ENCODE assay signal across 23 cellular contexts in the genomic region with DNA sequence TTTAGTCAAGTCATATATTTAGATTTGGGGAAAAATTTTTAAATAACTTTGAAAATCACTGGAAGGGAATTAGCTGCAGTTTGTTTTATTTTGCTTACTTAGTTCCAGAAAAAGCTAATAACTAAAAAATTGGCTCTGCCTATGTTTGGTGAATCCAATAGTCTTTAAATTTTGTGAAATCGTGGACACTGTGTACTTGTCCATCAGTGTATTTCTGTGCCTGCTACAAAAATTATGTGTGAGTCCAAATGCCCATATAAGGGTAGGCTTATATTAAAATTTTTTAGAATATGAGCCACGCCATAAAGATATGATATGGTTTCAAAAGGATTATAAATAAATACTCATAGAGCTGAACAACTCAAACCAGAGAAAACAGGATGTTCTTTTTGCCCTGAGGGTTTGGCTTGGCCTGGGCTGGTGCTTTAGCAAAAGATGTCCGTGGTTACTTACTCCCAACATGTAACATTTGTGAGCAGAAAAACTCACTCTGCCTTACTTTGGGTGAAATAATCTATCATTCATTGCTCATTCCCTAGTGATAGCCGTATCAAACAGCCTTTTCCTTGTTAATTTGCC.
DNase-seq lines count a peak whose midpoint lies in the region; ATAC-seq, FAIRE-seq and TF ChIP-seq lines count a peak whose summit lies in the region.
"Had no signal": no experiment of that assay in that cellular context is flagged by ENCODE, and none has a peak within 500 bp of the region (broad histone marks: within the 10 kb centered on the region; RNA-seq: fewer than 3 reads in every experiment).

No MANE protein-coding gene starts in this region.

- H3K36me3 ChIP-seq in OCI-LY3 (replicated peaks; ENCODE audit: low read depth, low read length) = no peaks in the 10 kb centered on the region
- H3K36me3 ChIP-seq in suprapubic skin = no peaks in the 10 kb centered on the region
- no peaks in the 10 kb centered on the region for H3K36me3 ChIP-seq in esophagus squamous epithelium
- H3K36me3 ChIP-seq: BLaER1 had no signal

- H3K9me3 ChIP-seq in OCI-LY3 (ENCODE audit: insufficient read depth, low read length) (no peaks in the 10 kb centered on the region), suprapubic skin (no peaks in the 10 kb centered on the region), esophagus squamous epithelium (no peaks in the 10 kb centered on the region)
- H3K9me3 ChIP-seq: BLaER1 had no signal

- H3K79me2 ChIP-seq in OCI-LY3 (ENCODE audit: low read length) = no peaks in the 10 kb centered on the region

- intact Hi-C loops in esophagus squamous epithelium (cut with DNase I) = no loop called here
- intact Hi-C loops in left cardiac atrium (cut with DNase I) = no loop called here

- H3K27ac ChIP-seq in 22Rv1 = peak overlapping the region; percentile 51
- no peak overlapping the region for H3K27ac ChIP-seq in OCI-LY3 (ENCODE audit: low read length)
- no peak overlapping the region for H3K27ac ChIP-seq in foreskin keratinocyte
- H3K27ac ChIP-seq in suprapubic skin = peak overlapping the region; percentile 34
- H3K27ac ChIP-seq in esophagus squamous epithelium = no peak overlapping the region
- H3K27ac ChIP-seq: BLaER1, GM23248, SK-N-MC had no signal

- TF ChIP-seq POLR2A in suprapubic skin (IDR thresholded peaks at IDR 0.05) = no peak
- no peak for TF ChIP-seq POLR2A in esophagus squamous epithelium (IDR thresholded peaks at IDR 0.05)
- no peak for TF ChIP-seq POLR2A in GM12892 (IDR thresholded peaks at IDR 0.05; ENCODE audit: low read depth, low read length)

- peak in 1 of 2 donors; percentile 45 for DNase-seq in foreskin keratinocyte
- DNase-seq in suprapubic skin (ENCODE audit: low spot score in 2 of 2) = no peak
- no peak for DNase-seq in esophagus squamous epithelium (lab: John Stamatoyannopoulos, UW)
- DNase-seq in GM12892 (ENCODE audit: insufficient read length) = no peak
- no peak for DNase-seq in left cardiac atrium
- DNase-seq in NOMO-1 (lab: John Stamatoyannopoulos, UW; ENCODE audit: unreplicated experiment in 2 of 2) = no peak
- DNase-seq: CD4-positive, CD25-positive, alpha-beta regulatory T cell; GM23248; H9; Kasumi-1; MM.1S; NCI-H2029; NCI-H446; NCI-H524 treated with DMSO at 0.1 percent for 48 hours; NCI-H774; SIG-M5 had no signal

- no peak for FAIRE-seq in GM12892 (lab: Jason Lieb, UNC)
- FAIRE-seq: D721Med, K562 had no signal

- no peak for TF ChIP-seq EP300 in suprapubic skin (IDR thresholded peaks at IDR 0.05)

- H3K4me1 ChIP-seq in OCI-LY3 (ENCODE audit: low read length) (peaks cover 38% of the 10 kb centered on the region), foreskin keratinocyte (no peaks in the 10 kb centered on the region), suprapubic skin (peaks cover 12% of the 10 kb centered on the region), esophagus squamous epithelium (peaks cover 0 to 16% (median 0%) of the 10 kb centered on the region in 3 donors)
- H3K4me1 ChIP-seq: BLaER1 had no signal

- H4K20me1 ChIP-seq in OCI-LY3 (ENCODE audit: insufficient read depth, low read length) = no peaks in the 10 kb centered on the region
- H4K20me1 ChIP-seq: BLaER1 had no signal

- H2AFZ ChIP-seq in OCI-LY3 (ENCODE audit: low read depth, low read length) = peak overlapping the region; percentile 41; the same call in 1 of the 2 replicates
- H2AFZ ChIP-seq: GM23248 had no signal

- TF ChIP-seq CTCF in 22Rv1 (IDR thresholded peaks at IDR 0.05) (no peak), OCI-LY3 (IDR thresholded peaks at IDR 0.05; ENCODE audit: low read depth, low read length) (no peak), foreskin keratinocyte (conservative IDR thresholded peaks at IDR 0.05) (no peak), suprapubic skin (IDR thresholded peaks at IDR 0.05) (no peak), esophagus squamous epithelium (IDR thresholded peaks at IDR 0.05) (no peak)

- peak overlapping the region; percentile 29 for H3K4me2 ChIP-seq in OCI-LY3 (ENCODE audit: low read length)
- H3K4me2 ChIP-seq: BLaER1 had no signal

- ATAC-seq in foreskin keratinocyte (peak; percentile 23), left cardiac atrium (no peak)
- ATAC-seq: K562, Panc1 had no signal

- H3K9ac ChIP-seq in OCI-LY3 (ENCODE audit: low read length) = no peak overlapping the region
- H3K9ac ChIP-seq: BLaER1, GM23248 had no signal

- H3K27me3 ChIP-seq in OCI-LY3 (ENCODE audit: low read depth, low read length) = no peaks in the 10 kb centered on the region
- no peaks in the 10 kb centered on the region for H3K27me3 ChIP-seq in foreskin keratinocyte
- no peaks in the 10 kb centered on the region for H3K27me3 ChIP-seq in suprapubic skin
- no peaks in the 10 kb centered on the region for H3K27me3 ChIP-seq in esophagus squamous epithelium
- H3K27me3 ChIP-seq: BLaER1 had no signal

- H3K4me3 ChIP-seq in OCI-LY3 (ENCODE audit: low read length) (no peak overlapping the region), suprapubic skin (no peak overlapping the region), esophagus squamous epithelium (no peak overlapping the region)
- H3K4me3 ChIP-seq: BLaER1, GM23248, K562, SK-N-MC had no signal

- WGBS in suprapubic skin = 44% methylated on average over 4 of the region's 4 CpGs
- 39 to 43% methylated on average over 4 of the region's 4 CpGs for WGBS in esophagus squamous epithelium, 2 donors

Comparison
In these comparisons a context has a peak if more than half of its experiments do, and no peak if none do; other contexts are left out.
1. H3K27ac ChIP-seq: peak in 22Rv1 (single experiment) and suprapubic skin (single experiment); none in OCI-LY3 (single experiment), foreskin keratinocyte (single experiment) and esophagus squamous epithelium (0 of 4).